Comparison of ENCODE assay signal across 8 cellular contexts in genomic region chr21:46096997-46097825, GRCh38. TPM values are rescaled to one million over a fixed set of nuclear protein-coding genes. Genes with fewer than 3 reads are reported as not detected.
DNase-seq lines count a peak whose midpoint lies in the region; ATAC-seq and TF ChIP-seq lines count a peak whose summit lies in the region.

No MANE protein-coding gene starts in this region.

- POLR2A ChIA-PET in activated B cell treated with CpG ODN at 0.5 μM for 24 hours (lab: Charles Lee), result no interaction called here

- DNase-seq in Daoy (ENCODE audit: low read depth) (peak; percentile 42), activated B cell treated with CpG ODN at 0.5 μM for 24 hours (peak; percentile 15), heart right ventricle (peak; percentile 11 to 17), sciatic nerve (ENCODE audit: low spot score) (peak; percentile 63), Ammon's horn (ENCODE audit: low spot score) (no peak), NCI-H1092 treated with DMSO at 0.1 percent for 48 hours (lab: John Stamatoyannopoulos, UW) (no peak)
- no peak for DNase-seq in central memory CD4-positive, alpha-beta T cell

- H3K27me3 ChIP-seq in heart right ventricle, result peaks cover 0 to 50% (median 0%) of the 10 kb centered on the region in 7 donors

- peaks cover 0 to 14% (median 0%) of the 10 kb centered on the region in 9 donors for H3K36me3 ChIP-seq in heart right ventricle

- 35 to 40% methylated on average over 29 to 32 of the region's 32 CpGs for WGBS in heart right ventricle, 2 donors

- H3K4me3 ChIP-seq in heart right ventricle, result peak overlapping the region; percentile 64 to 90 (median 82)

- peak overlapping the region; percentile 8 for H3K4me3 Mint-ChIP-seq in activated B cell treated with CpG ODN at 0.5 μM for 24 hours

- H3K4me1 ChIP-seq in heart right ventricle, result peaks cover 4 to 50% (median 16%) of the 10 kb centered on the region in 9 donors

- peak overlapping the region; percentile 79 to 97 (median 93) for H3K27ac ChIP-seq in heart right ventricle

- CTCF ChIA-PET in activated B cell treated with CpG ODN at 0.5 μM for 24 hours (lab: Charles Lee), result no interaction called here

- peaks cover under 1% of the 10 kb centered on the region for H3K9me3 Mint-ChIP-seq in activated B cell treated with CpG ODN at 0.5 μM for 24 hours

- intact Hi-C loops in activated B cell treated with CpG ODN at 0.5 μM for 24 hours (cut with micrococcal nuclease) (no loop called here), heart right ventricle (cut with DNase I) (loop anchor here in 4 of 10 donors (1.0 to 10.0 kb wide), 4 partner anchors 32 to 125 kb away; no protein-coding TSS in a partner anchor), sciatic nerve (cut with DNase I) (loop anchor here (5.0 kb wide), 1 partner anchor 125 kb away; no protein-coding TSS in a partner anchor)

- TF ChIP-seq CTCF in activated B cell treated with CpG ODN at 0.5 μM for 24 hours (IDR thresholded peaks at IDR 0.05) (no peak), heart right ventricle (IDR thresholded peaks at IDR 0.05) (no peak)

- ATAC-seq in activated B cell treated with CpG ODN at 0.5 μM for 24 hours (ENCODE audit: low read depth) (no peak), heart right ventricle (peak in 7 of 8 donors; percentile 15 to 36 (median 21)), sciatic nerve (peak; percentile 13), GM19455 (IDR thresholded peaks at IDR 0.05; ENCODE audit: unreplicated experiment) (no peak)

- no peaks in the 10 kb centered on the region for H3K36me3 Mint-ChIP-seq in activated B cell treated with CpG ODN at 0.5 μM for 24 hours (ENCODE audit: low read depth)

- H3K9me3 ChIP-seq in heart right ventricle, result peaks cover 0 to 10% (median 4%) of the 10 kb centered on the region in 11 donors

- no peak overlapping the region for H3K27ac Mint-ChIP-seq in activated B cell treated with CpG ODN at 0.5 μM for 24 hours

- peaks cover 30% of the 10 kb centered on the region for H3K27me3 Mint-ChIP-seq in activated B cell treated with CpG ODN at 0.5 μM for 24 hours

- H3K4me1 Mint-ChIP-seq in activated B cell treated with CpG ODN at 0.5 μM for 24 hours, result no peaks in the 10 kb centered on the region

RNA-seq across cellular contexts. Expression of gene COL6A2, which starts 0.7 kb away (rescaled TPM):
- total RNA-seq in Daoy (2014; rRNA removed; shearing (Covaris generic)), result 456 and 480 TPM in 2 replicates
- total RNA-seq in activated B cell treated with CpG ODN at 0.5 μM for 24 hours (0.40 and 1.4 TPM in 2 replicates), heart right ventricle (100 to 1,000 TPM in 8 of 10 donors, 10 to 100 TPM in 2; 76.6 to 370 (median 119) TPM), sciatic nerve (397 TPM)
- polyA plus RNA-seq in heart right ventricle, result 100 to 1,000 TPM; 301 to 363 TPM

RNA-seq across cellular contexts. Expression of gene FTCD, which starts 58.2 kb away (rescaled TPM):
- total RNA-seq in Daoy (2014; rRNA removed; shearing (Covaris generic)), result 0.34 TPM in 1 of 2 replicates, not detected in the other
- total RNA-seq in activated B cell treated with CpG ODN at 0.5 μM for 24 hours, result 0.69 and 0.73 TPM in 2 replicates
- 1 to 10 TPM in 6 of 10 donors, under 1 TPM in 4; 0.38 to 4.4 (median 1.1) TPM for total RNA-seq in heart right ventricle
- polyA plus RNA-seq in heart right ventricle, result 1 to 10 TPM in 1 of 2 donors, under 1 TPM in 1; 0.14 to 4.0 TPM
- 2.9 TPM for total RNA-seq in sciatic nerve

Comparison
In these comparisons a context has a peak if more than half of its experiments do, and no peak if none do; other contexts are left out.
1. DNase-seq: peak in Daoy (single experiment), activated B cell treated with CpG ODN at 0.5 μM for 24 hours (single experiment), heart right ventricle (2 of 2) and sciatic nerve (single experiment); none in Ammon's horn (single experiment), NCI-H1092 treated with DMSO at 0.1 percent for 48 hours (single experiment) and central memory CD4-positive, alpha-beta T cell (single experiment).
2. ATAC-seq: peak in heart right ventricle (7 of 8) and sciatic nerve (single experiment); none in activated B cell treated with CpG ODN at 0.5 μM for 24 hours (single experiment) and GM19455 (single experiment).
3. RNA of gene COL6A2, which starts 0.7 kb away (total RNA-seq): 456 to 480 TPM in Daoy, 397 TPM in sciatic nerve (single experiment) and 76.6 to 370 TPM in heart right ventricle; 0.40 to 1.4 TPM in activated B cell treated with CpG ODN at 0.5 μM for 24 hours; every median in the first group is over 10 times any median in the second.